19 cellular contexts compared by ENCODE assay signal in genomic region chr3:136639069-136639468, GRCh38.
A peak's percentile ranks its signal among the peaks of the same experiment; 100 is the strongest.
DNase-seq lines count a peak whose midpoint lies in the region; ATAC-seq and TF ChIP-seq lines count a peak whose summit lies in the region.
"Had no signal": no experiment of that assay in that cellular context is flagged by ENCODE, and none has a peak within 500 bp of the region (broad histone marks: within the 10 kb centered on the region; RNA-seq: fewer than 3 reads in every experiment).

No MANE protein-coding gene starts in this region.

- no peak for DNase-seq in activated naive CD8-positive, alpha-beta T cell treated with anti-CD3 and anti-CD28 coated beads, Interleukin-2, amount 50 U/mL, for 24 hours
- DNase-seq in chondrocyte (ENCODE audit: low spot score) (no peak), mesenchymal stem cell (peak; percentile 14), WERI-Rb-1 (no peak), HK-2 (ENCODE audit: unreplicated experiment) (no peak)
- no peak for DNase-seq in stimulated activated naive CD8-positive, alpha-beta T cell treated with anti-CD3 and anti-CD28 coated beads, Interleukin-15, amount 100 ng/mL, for 72 hours
- DNase-seq: CD4-positive, alpha-beta memory T cell; DMS153; DMS79; GF-D8; GOT3; H7; HFFc6 had no signal

- H3K36me3 ChIP-seq in mesenchymal stem cell (ENCODE audit: control insufficient read depth in 1 of 2, insufficient read depth in 2 of 2, low read depth in 1 of 2, low read length in 2 of 2) (no peaks in the 10 kb centered on the region), WERI-Rb-1 (no peaks in the 10 kb centered on the region)

- no peaks in the 10 kb centered on the region for H3K27me3 Mint-ChIP-seq in activated naive CD8-positive, alpha-beta T cell
- H3K27me3 Mint-ChIP-seq in activated naive CD8-positive, alpha-beta T cell treated with anti-CD3 and anti-CD28 coated beads, Interleukin-2, amount 50 U/mL, for 24 hours: no peaks in the 10 kb centered on the region
- no peaks in the 10 kb centered on the region for H3K27me3 Mint-ChIP-seq in chondrocyte (ENCODE audit: low read depth)
- no peaks in the 10 kb centered on the region for H3K27me3 Mint-ChIP-seq in stimulated activated naive CD8-positive, alpha-beta T cell treated with anti-CD3 and anti-CD28 coated beads, Interleukin-15, amount 100 ng/mL, for 72 hours
- H3K27me3 Mint-ChIP-seq: CD4-positive, alpha-beta memory T cell had no signal

- no peaks in the 10 kb centered on the region for H3K9me3 ChIP-seq in mesenchymal stem cell (ENCODE audit: control insufficient read depth, low read length)
- H3K9me3 ChIP-seq in WERI-Rb-1 (ENCODE audit: severe bottlenecking): no peaks in the 10 kb centered on the region
- H3K9me3 ChIP-seq: A549 had no signal

- no peak overlapping the region for H3K14ac ChIP-seq in mesenchymal stem cell (ENCODE audit: low read length in 2 of 2)

- no peak overlapping the region for H3K4me2 ChIP-seq in mesenchymal stem cell (ENCODE audit: low read length, poor library complexity, severe bottlenecking)
- H3K4me2 ChIP-seq: A549, BLaER1 had no signal

- H3K18ac ChIP-seq in mesenchymal stem cell (ENCODE audit: low read depth in 1 of 2, low read length in 2 of 2): no peak overlapping the region

- H3K4me1 ChIP-seq in mesenchymal stem cell (ENCODE audit: control insufficient read depth, insufficient read depth, low read depth, low read length): peaks cover 1% of the 10 kb centered on the region
- H3K4me1 ChIP-seq: BLaER1 had no signal

- H3K27ac Mint-ChIP-seq in activated naive CD8-positive, alpha-beta T cell: peak overlapping the region; percentile 41
- no peak overlapping the region for H3K27ac Mint-ChIP-seq in activated naive CD8-positive, alpha-beta T cell treated with anti-CD3 and anti-CD28 coated beads, Interleukin-2, amount 50 U/mL, for 24 hours
- peak overlapping the region; percentile 18 for H3K27ac Mint-ChIP-seq in chondrocyte (ENCODE audit: unreplicated experiment)
- no peak overlapping the region for H3K27ac Mint-ChIP-seq in stimulated activated naive CD8-positive, alpha-beta T cell treated with anti-CD3 and anti-CD28 coated beads, Interleukin-15, amount 100 ng/mL, for 72 hours
- H3K27ac Mint-ChIP-seq: HFFc6 had no signal

- H3K4me3 ChIP-seq in mesenchymal stem cell (ENCODE audit: insufficient read depth in 1 of 2, low read depth in 1 of 2, low read length in 2 of 2) (no peak overlapping the region), WERI-Rb-1 (ENCODE audit: low read depth, low read length) (no peak overlapping the region)
- H3K4me3 ChIP-seq: A549, BLaER1 had no signal

- H2BK120ac ChIP-seq in mesenchymal stem cell (ENCODE audit: low read depth, low read length): no peak overlapping the region

- no peak for ATAC-seq in activated naive CD8-positive, alpha-beta T cell treated with anti-CD3 and anti-CD28 coated beads, Interleukin-2, amount 50 U/mL, for 24 hours
- no peak for ATAC-seq in stimulated activated naive CD8-positive, alpha-beta T cell treated with anti-CD3 and anti-CD28 coated beads, Interleukin-15, amount 100 ng/mL, for 72 hours
- ATAC-seq: A549, HCT116 had no signal

- no peak overlapping the region for H2BK15ac ChIP-seq in mesenchymal stem cell (ENCODE audit: low read depth, poor library complexity, severe bottlenecking)

- H3K4ac ChIP-seq in mesenchymal stem cell (ENCODE audit: low read depth in 1 of 2, low read length in 2 of 2): no peak overlapping the region

- no peak overlapping the region for H4K8ac ChIP-seq in mesenchymal stem cell (ENCODE audit: low read length)

- no peak overlapping the region for H2BK12ac ChIP-seq in mesenchymal stem cell (ENCODE audit: low read length in 2 of 2)

- H3K4me3 Mint-ChIP-seq in activated naive CD8-positive, alpha-beta T cell: no peak overlapping the region
- H3K4me3 Mint-ChIP-seq in activated naive CD8-positive, alpha-beta T cell treated with anti-CD3 and anti-CD28 coated beads, Interleukin-2, amount 50 U/mL, for 24 hours: no peak overlapping the region
- no peak overlapping the region for H3K4me3 Mint-ChIP-seq in chondrocyte (ENCODE audit: unreplicated experiment)
- H3K4me3 Mint-ChIP-seq in stimulated activated naive CD8-positive, alpha-beta T cell treated with anti-CD3 and anti-CD28 coated beads, Interleukin-15, amount 100 ng/mL, for 72 hours: no peak overlapping the region
- H3K4me3 Mint-ChIP-seq: CD14-positive monocyte; CD4-positive, alpha-beta memory T cell; HFFc6 had no signal

- H3K27me3 ChIP-seq in mesenchymal stem cell (ENCODE audit: control insufficient read depth in 1 of 2, insufficient read depth in 1 of 2, low read length in 2 of 2) (no peaks in the 10 kb centered on the region), WERI-Rb-1 (ENCODE audit: insufficient read depth, low read depth, severe bottlenecking) (no peaks in the 10 kb centered on the region)
- H3K27me3 ChIP-seq: BLaER1 had no signal

- H3K9me3 Mint-ChIP-seq in activated naive CD8-positive, alpha-beta T cell (ENCODE audit: low read depth): no peaks in the 10 kb centered on the region
- peaks cover 4% of the 10 kb centered on the region for H3K9me3 Mint-ChIP-seq in activated naive CD8-positive, alpha-beta T cell treated with anti-CD3 and anti-CD28 coated beads, Interleukin-2, amount 50 U/mL, for 24 hours
- no peaks in the 10 kb centered on the region for H3K9me3 Mint-ChIP-seq in chondrocyte (ENCODE audit: low read depth)
- no peaks in the 10 kb centered on the region for H3K9me3 Mint-ChIP-seq in stimulated activated naive CD8-positive, alpha-beta T cell treated with anti-CD3 and anti-CD28 coated beads, Interleukin-15, amount 100 ng/mL, for 72 hours
- H3K9me3 Mint-ChIP-seq: CD4-positive, alpha-beta memory T cell; HFFc6 had no signal

- peaks cover 10% of the 10 kb centered on the region for H3K79me1 ChIP-seq in mesenchymal stem cell (replicated peaks; ENCODE audit: low read length, poor library complexity, severe bottlenecking)

- no peak overlapping the region for H2AFZ ChIP-seq in mesenchymal stem cell (ENCODE audit: low read depth, low read length)

- no peak overlapping the region for H3K9ac ChIP-seq in mesenchymal stem cell (ENCODE audit: low read length)
- H3K9ac ChIP-seq: BLaER1 had no signal

- peaks cover 11% of the 10 kb centered on the region for H3K36me3 Mint-ChIP-seq in activated naive CD8-positive, alpha-beta T cell
- peaks cover 14% of the 10 kb centered on the region for H3K36me3 Mint-ChIP-seq in activated naive CD8-positive, alpha-beta T cell treated with anti-CD3 and anti-CD28 coated beads, Interleukin-2, amount 50 U/mL, for 24 hours (ENCODE audit: low read depth)
- peaks cover 2% of the 10 kb centered on the region for H3K36me3 Mint-ChIP-seq in chondrocyte (ENCODE audit: low read depth)

- H2BK5ac ChIP-seq in mesenchymal stem cell (ENCODE audit: low read depth, low read length, poor library complexity, severe bottlenecking): no peak overlapping the region

- TF ChIP-seq CTCF in chondrocyte (IDR thresholded peaks at IDR 0.05): no peak
- TF ChIP-seq CTCF in WERI-Rb-1 (IDR thresholded peaks at IDR 0.05; ENCODE audit: low read depth, low read length): no peak

- WGBS in mesenchymal stem cell: 100% methylated on average over 1 of the region's 1 CpG

- H3K27ac ChIP-seq in mesenchymal stem cell (ENCODE audit: low read length, poor library complexity, severe bottlenecking) (no peak overlapping the region), WERI-Rb-1 (no peak overlapping the region)
- H3K27ac ChIP-seq: 22Rv1, A549, BLaER1 had no signal

- no peak overlapping the region for H4K91ac ChIP-seq in mesenchymal stem cell (ENCODE audit: low read length)

- peaks cover 39% of the 10 kb centered on the region for H3K4me1 Mint-ChIP-seq in activated naive CD8-positive, alpha-beta T cell (ENCODE audit: low read depth)
- H3K4me1 Mint-ChIP-seq in activated naive CD8-positive, alpha-beta T cell treated with anti-CD3 and anti-CD28 coated beads, Interleukin-2, amount 50 U/mL, for 24 hours: peaks cover 18% of the 10 kb centered on the region
- peaks cover 40% of the 10 kb centered on the region for H3K4me1 Mint-ChIP-seq in chondrocyte (ENCODE audit: low read depth)
- H3K4me1 Mint-ChIP-seq in stimulated activated naive CD8-positive, alpha-beta T cell treated with anti-CD3 and anti-CD28 coated beads, Interleukin-15, amount 100 ng/mL, for 72 hours: peaks cover 14% of the 10 kb centered on the region
- H3K4me1 Mint-ChIP-seq: CD14-positive monocyte had no signal

- no peak overlapping the region for H3K23ac ChIP-seq in mesenchymal stem cell (ENCODE audit: low read length in 2 of 2)

- no peak overlapping the region for H2AK5ac ChIP-seq in mesenchymal stem cell (ENCODE audit: low read length, severe bottlenecking)

Comparison
In these comparisons a context has a peak if more than half of its experiments do, and no peak if none do; other contexts are left out.
1. H3K27ac Mint-ChIP-seq: peak in activated naive CD8-positive, alpha-beta T cell (single experiment) and chondrocyte (single experiment); none in activated naive CD8-positive, alpha-beta T cell treated with anti-CD3 and anti-CD28 coated beads, Interleukin-2, amount 50 U/mL, for 24 hours (single experiment) and stimulated activated naive CD8-positive, alpha-beta T cell treated with anti-CD3 and anti-CD28 coated beads, Interleukin-15, amount 100 ng/mL, for 72 hours (0 of 2).